In genomic region chr7:131148258-131148657, GRCh38 we compare ENCODE assay signal across 35 cellular contexts.
"Had no signal": no experiment of that assay in that cellular context is flagged by ENCODE, and none has a peak within 500 bp of the region (broad histone marks: within the 10 kb centered on the region; RNA-seq: fewer than 3 reads in every experiment).

No MANE protein-coding gene starts in this region.

- FAIRE-seq: bronchial epithelial cell, RCC 7860 had no signal

- H3K9ac ChIP-seq: KMS-11 had no signal

- H3K9me3 Mint-ChIP-seq: activated B cell treated with CpG ODN at 0.5 μM for 24 hours; activated CD4-positive, alpha-beta memory T cell treated with anti-CD3 and anti-CD28 coated beads, Interleukin-2, amount 10 ng/mL, durations not matched to agents 7 days and 5 days; activated naive CD4-positive, alpha-beta T cell treated with anti-CD3 and anti-CD28 coated beads, Interleukin-2, amount 50 U/mL, for 24 hours had no signal

- ATAC-seq: activated CD8-positive, alpha-beta memory T cell treated with anti-CD3 and anti-CD28 coated beads, Interleukin-2, amount 10 ng/mL, durations not matched to agents 7 days and 5 days had no signal

- H3K4me2 ChIP-seq: KMS-11, PC-9 had no signal

- DNase-seq: activated B cell treated with CpG ODN at 0.5 μM for 24 hours; activated CD4-positive, alpha-beta memory T cell treated with anti-CD3 and anti-CD28 coated beads, Interleukin-2, amount 10 ng/mL, durations not matched to agents 7 days and 5 days; activated CD4-positive, alpha-beta T cell treated with anti-CD3 and anti-CD28 coated beads for 48 hours; activated CD4-positive, CD25-positive, alpha-beta regulatory T cell treated with anti-CD3 and anti-CD28 coated beads, Interleukin-2, amount 50 U/mL, for 72 hours; activated CD8-positive, alpha-beta memory T cell treated with anti-CD3 and anti-CD28 coated beads for 24 hours; activated CD8-positive, alpha-beta memory T cell treated with anti-CD3 and anti-CD28 coated beads, Interleukin-2, amount 10 ng/mL, durations not matched to agents 7 days and 5 days; activated CD8-positive, alpha-beta memory T cell treated with anti-CD3 and anti-CD28 coated beads, Interleukin-2, amount 50 U/mL, for 48 hours; activated effector memory CD4-positive, alpha-beta T cell treated with Interleukin-2 at 50 U/mL for 16 hours; activated naive CD8-positive, alpha-beta T cell treated with anti-CD3 and anti-CD28 coated beads, Interleukin-2, amount 10 ng/mL, durations not matched to agents 7 days and 5 days; activated T-cell treated with anti-CD3 and anti-CD28 coated beads, Interleukin-2, amount 50 U/mL, for 48 hours; central memory CD4-positive, alpha-beta T cell; MM.1S; MV-4-11; NCI-H1092; NCI-H146; NCI-H187; NCI-H2029 treated with DMSO at 0.1 percent for 48 hours; NCI-H2107; NCI-H2171; NCI-H510A; NCI-H526; NCI-H748 treated with DMSO at 0.1 percent for 48 hours; PC-9; Right ventricle myocardium superior; SW 1271; T-helper 1 cell; T-helper 2 cell; T-helper 9 cell had no signal

- H3K4me3 ChIP-seq: PC-9 had no signal

- H3K4me3 Mint-ChIP-seq: activated B cell treated with CpG ODN at 0.5 μM for 24 hours; activated CD4-positive, alpha-beta memory T cell treated with anti-CD3 and anti-CD28 coated beads, Interleukin-2, amount 10 ng/mL, durations not matched to agents 7 days and 5 days; activated CD8-positive, alpha-beta memory T cell treated with anti-CD3 and anti-CD28 coated beads, Interleukin-2, amount 10 ng/mL, durations not matched to agents 7 days and 5 days; activated naive CD4-positive, alpha-beta T cell treated with anti-CD3 and anti-CD28 coated beads, Interleukin-2, amount 50 U/mL, for 24 hours; activated naive CD8-positive, alpha-beta T cell treated with anti-CD3 and anti-CD28 coated beads, Interleukin-2, amount 10 ng/mL, durations not matched to agents 7 days and 5 days had no signal

- H3K27me3 Mint-ChIP-seq: activated naive CD4-positive, alpha-beta T cell treated with anti-CD3 and anti-CD28 coated beads, Interleukin-2, amount 50 U/mL, for 24 hours had no signal

- H3K27ac Mint-ChIP-seq: activated B cell treated with CpG ODN at 0.5 μM for 24 hours; activated CD4-positive, alpha-beta memory T cell treated with anti-CD3 and anti-CD28 coated beads, Interleukin-2, amount 10 ng/mL, durations not matched to agents 7 days and 5 days; activated CD8-positive, alpha-beta memory T cell treated with anti-CD3 and anti-CD28 coated beads, Interleukin-2, amount 10 ng/mL, durations not matched to agents 7 days and 5 days; activated naive CD4-positive, alpha-beta T cell treated with anti-CD3 and anti-CD28 coated beads, Interleukin-2, amount 50 U/mL, for 24 hours; activated naive CD8-positive, alpha-beta T cell treated with anti-CD3 and anti-CD28 coated beads, Interleukin-2, amount 10 ng/mL, durations not matched to agents 7 days and 5 days had no signal

- H2AFZ ChIP-seq: PC-9 had no signal

- H3K36me3 Mint-ChIP-seq: activated naive CD4-positive, alpha-beta T cell treated with anti-CD3 and anti-CD28 coated beads, Interleukin-2, amount 50 U/mL, for 24 hours; activated naive CD8-positive, alpha-beta T cell treated with anti-CD3 and anti-CD28 coated beads, Interleukin-2, amount 10 ng/mL, durations not matched to agents 7 days and 5 days had no signal

- H3K27ac ChIP-seq: KMS-11, PC-9, RWPE1, VCaP had no signal

- H3K4me1 Mint-ChIP-seq: activated B cell treated with CpG ODN at 0.5 μM for 24 hours; activated CD4-positive, alpha-beta memory T cell treated with anti-CD3 and anti-CD28 coated beads, Interleukin-2, amount 10 ng/mL, durations not matched to agents 7 days and 5 days; activated CD8-positive, alpha-beta memory T cell treated with anti-CD3 and anti-CD28 coated beads, Interleukin-2, amount 10 ng/mL, durations not matched to agents 7 days and 5 days; activated naive CD4-positive, alpha-beta T cell treated with anti-CD3 and anti-CD28 coated beads, Interleukin-2, amount 50 U/mL, for 24 hours; activated naive CD8-positive, alpha-beta T cell treated with anti-CD3 and anti-CD28 coated beads, Interleukin-2, amount 10 ng/mL, durations not matched to agents 7 days and 5 days; brain had no signal
